Comparison of ENCODE assay signal across 7 cellular contexts in genomic region chrX:23317799-23318724, GRCh38. TPM values are rescaled to one million over a fixed set of nuclear protein-coding genes. Genes with fewer than 3 reads are reported as not detected.
DNase-seq lines count a peak whose midpoint lies in the region; ATAC-seq and TF ChIP-seq lines count a peak whose summit lies in the region.

No MANE protein-coding gene starts in this region.

- no peak overlapping the region for H2BK5ac ChIP-seq in IMR-90 (ENCODE audit: low read depth, low read length, poor library complexity, severe bottlenecking)

- no peak overlapping the region for H2AK5ac ChIP-seq in IMR-90 (ENCODE audit: low read depth, low read length)

- H2AFZ ChIP-seq in IMR-90 (replicated peaks; ENCODE audit: low read length, poor library complexity), result peak overlapping the region; percentile 43

- no peak overlapping the region for H2BK15ac ChIP-seq in IMR-90 (ENCODE audit: low read depth, low read length)

- no peaks in the 10 kb centered on the region for H3K9me1 ChIP-seq in IMR-90 (ENCODE audit: insufficient read depth, low read length)

- no peaks in the 10 kb centered on the region for H4K20me1 ChIP-seq in IMR-90 (ENCODE audit: insufficient read depth, low read length)

- H3K14ac ChIP-seq in IMR-90 (replicated peaks; ENCODE audit: low read depth, low read length), result no peak overlapping the region

- CTCF ChIA-PET in IMR-90 (lab: Yijun Ruan, JAX), result interaction anchor here (0.7 to 1.0 kb wide), 2 partner anchors 9 to 1333 kb away, joined by 3 to 4 read pairs; no protein-coding TSS in a partner anchor
- CTCF ChIA-PET in activated CD8-positive, alpha-beta T cell treated with anti-CD3 and anti-CD28 coated beads for 36 hours (lab: Charles Lee), result interaction anchor here (0.7 to 1.1 kb wide), 3 partner anchors 11 to 83 kb away, joined by 3 to 5 read pairs (median 4); no protein-coding TSS in a partner anchor

- H4K5ac ChIP-seq in IMR-90 (ENCODE audit: low read depth, low read length), result no peak overlapping the region

- TF ChIP-seq CTCF in GM12872 (IDR thresholded peaks at IDR 0.05; ENCODE audit: insufficient read depth, low read depth, low read length) (peak; percentile 92), IMR-90 (conservative IDR thresholded peaks at IDR 0.05; ENCODE audit: low read depth, low read length) (peak; percentile 52), heart right ventricle (IDR thresholded peaks at IDR 0.05) (peak; percentile 18 to 77 (median 51)), suprapubic skin (IDR thresholded peaks at IDR 0.05) (peak; percentile 15 to 64)
- peak; percentile 56 for TF ChIP-seq CTCF in activated CD8-positive, alpha-beta T cell treated with anti-CD3 and anti-CD28 coated beads for 36 hours (IDR thresholded peaks at IDR 0.05)

- no peak overlapping the region for H3K4me2 ChIP-seq in IMR-90 (ENCODE audit: low read depth, low read length)

- H4K8ac ChIP-seq in IMR-90 (ENCODE audit: low read depth in 2 of 2, low read length in 2 of 2), result no peak overlapping the region

- no peak overlapping the region for H3K4me3 Mint-ChIP-seq in activated CD8-positive, alpha-beta T cell treated with anti-CD3 and anti-CD28 coated beads for 36 hours

- H3K18ac ChIP-seq in IMR-90 (ENCODE audit: low read depth, low read length), result no peak overlapping the region

- H3K36me3 ChIP-seq in IMR-90 (ENCODE audit: control insufficient read depth, insufficient read depth, low read length), result no peaks in the 10 kb centered on the region
- H3K36me3 ChIP-seq in heart right ventricle, result no peaks in the 10 kb centered on the region
- H3K36me3 ChIP-seq in suprapubic skin, result no peaks in the 10 kb centered on the region

- H3K36me3 Mint-ChIP-seq in activated CD8-positive, alpha-beta T cell treated with anti-CD3 and anti-CD28 coated beads for 36 hours (ENCODE audit: low read depth), result no peaks in the 10 kb centered on the region

- H2AK9ac ChIP-seq in IMR-90 (replicated peaks; ENCODE audit: low read depth, low read length, poor library complexity), result no peak overlapping the region

- no TSS peak for BruUV-seq in IMR-90 (replicated peaks; lab: Mats Ljungman, UMichigan)

- no peak overlapping the region for H3K4ac ChIP-seq in IMR-90 (ENCODE audit: low read depth, low read length)

- no peaks in the 10 kb centered on the region for H3K27me3 Mint-ChIP-seq in activated CD8-positive, alpha-beta T cell treated with anti-CD3 and anti-CD28 coated beads for 36 hours

- no peaks in the 10 kb centered on the region for H3K79me1 ChIP-seq in IMR-90 (ENCODE audit: low read depth in 1 of 2, low read length in 2 of 2)

- H3K9me3 ChIP-seq in IMR-90 (ENCODE audit: control insufficient read depth, insufficient read depth, low read length) (no peaks in the 10 kb centered on the region), heart right ventricle (no peaks in the 10 kb centered on the region), suprapubic skin (no peaks in the 10 kb centered on the region)

- no peak for TF ChIP-seq EP300 in suprapubic skin (IDR thresholded peaks at IDR 0.05)

- H3K4me1 ChIP-seq in IMR-90 (ENCODE audit: control insufficient read depth, insufficient read depth, low read length) (no peaks in the 10 kb centered on the region), heart right ventricle (no peaks in the 10 kb centered on the region), suprapubic skin (no peaks in the 10 kb centered on the region)

- no peak for DNase-seq in IMR-90
- DNase-seq in activated CD8-positive, alpha-beta T cell treated with anti-CD3 and anti-CD28 coated beads for 36 hours, result peak; percentile 50
- no peak for DNase-seq in heart right ventricle
- DNase-seq in suprapubic skin (ENCODE audit: low spot score in 2 of 2), result no peak

- H2BK20ac ChIP-seq in IMR-90 (ENCODE audit: low read depth, low read length), result no peak overlapping the region

- no peak overlapping the region for H3K27ac Mint-ChIP-seq in activated CD8-positive, alpha-beta T cell treated with anti-CD3 and anti-CD28 coated beads for 36 hours

- intact Hi-C loops in IMR-90 (cut with micrococcal nuclease) (loop anchor here (1.0 to 5.0 kb wide), 2 partner anchors 571 to 1182 kb away; no protein-coding TSS in a partner anchor), heart right ventricle (cut with DNase I) (loop anchor here in 1 of 10 donors (10.0 kb wide), 1 partner anchor 303 kb away; no protein-coding TSS in a partner anchor)
- intact Hi-C loops in activated CD8-positive, alpha-beta T cell treated with anti-CD3 and anti-CD28 coated beads for 36 hours (cut with micrococcal nuclease), result no loop called here

- POLR2A ChIA-PET in IMR-90 (lab: Charles Lee; ENCODE audit: unreplicated experiment), result no interaction called here
- POLR2A ChIA-PET in activated CD8-positive, alpha-beta T cell treated with anti-CD3 and anti-CD28 coated beads for 36 hours (lab: Charles Lee), result no interaction called here

- no peak overlapping the region for H4K91ac ChIP-seq in IMR-90 (ENCODE audit: insufficient read depth, low read depth, low read length)

- no peak overlapping the region for H3K23ac ChIP-seq in IMR-90 (ENCODE audit: low read depth, low read length)

- dilution Hi-C loops in IMR-90 (cut with HindIII; ENCODE audit: low sequenced_read_pairs, unreplicated experiment), result no loop called here

- TF ChIP-seq POLR2A in IMR-90 (IDR thresholded peaks at IDR 0.05; ENCODE audit: low read depth, low read length) (no peak), suprapubic skin (IDR thresholded peaks at IDR 0.05) (no peak)

- H3K9ac ChIP-seq in IMR-90 (ENCODE audit: low read depth, low read length), result no peak overlapping the region

- no CpG with 5 or more reads among the region's 11 CpGs for WGBS in IMR-90 (ENCODE audit: extremely low coverage in 2 of 2, insufficient read length in 1 of 2), 2 experiments
- 49 to 50% methylated on average over 11 of the region's 11 CpGs for WGBS in heart right ventricle, 2 donors
- 56% methylated on average over 11 of the region's 11 CpGs for WGBS in suprapubic skin

- in situ Hi-C loops in IMR-90 (cut with MboI; ENCODE audit: low sequenced_read_pairs), result no loop called here

- peak; percentile 70 for ATAC-seq in GM21528 (IDR thresholded peaks at IDR 0.05; ENCODE audit: low FRiP score, unreplicated experiment)
- peak; percentile 80 for ATAC-seq in IMR-90 (ENCODE audit: low read depth)
- ATAC-seq in activated CD8-positive, alpha-beta T cell treated with anti-CD3 and anti-CD28 coated beads for 36 hours, result peak; percentile 75
- peak in 5 of 8 donors; percentile 47 to 75 (median 59) for ATAC-seq in heart right ventricle
- no peak for ATAC-seq in GM18858 (IDR thresholded peaks at IDR 0.05; ENCODE audit: unreplicated experiment)

- H3K9me3 Mint-ChIP-seq in activated CD8-positive, alpha-beta T cell treated with anti-CD3 and anti-CD28 coated beads for 36 hours, result no peaks in the 10 kb centered on the region

- H2BK120ac ChIP-seq in IMR-90 (ENCODE audit: low read depth, low read length), result no peak overlapping the region

- no peak overlapping the region for H3K56ac ChIP-seq in IMR-90 (ENCODE audit: extremely low read depth, insufficient read depth, low read length)

- no peaks in the 10 kb centered on the region for H3K4me1 Mint-ChIP-seq in activated CD8-positive, alpha-beta T cell treated with anti-CD3 and anti-CD28 coated beads for 36 hours (ENCODE audit: low read depth)

- H3K27me3 ChIP-seq in IMR-90 (ENCODE audit: control insufficient read depth, insufficient read depth, low read length) (no peaks in the 10 kb centered on the region), heart right ventricle (peaks cover 0 to 5% (median 0%) of the 10 kb centered on the region in 7 donors), suprapubic skin (no peaks in the 10 kb centered on the region)

- H3K4me3 ChIP-seq in IMR-90 (ENCODE audit: insufficient read depth, low read depth, low read length), result no peak overlapping the region
- no peak overlapping the region for H3K4me3 ChIP-seq in heart right ventricle
- H3K4me3 ChIP-seq in suprapubic skin, result no peak overlapping the region

- TF ChIP-seq RAD21 in IMR-90 (IDR thresholded peaks at IDR 0.05; ENCODE audit: low read length), result peak; percentile 56

- H3K27ac ChIP-seq in IMR-90 (ENCODE audit: insufficient read depth, low read length), result no peak overlapping the region
- no peak overlapping the region for H3K27ac ChIP-seq in heart right ventricle
- no peak overlapping the region for H3K27ac ChIP-seq in suprapubic skin

TF ChIP-seq in IMR-90, 13 proteins besides CTCF, POLR2A, EP300 and RAD21:
- TF ChIP-seq RFX5 (IDR thresholded peaks at IDR 0.05; ENCODE audit: low read depth, low read length) (no peak), MXI1 (IDR thresholded peaks at IDR 0.05; ENCODE audit: borderline replicate concordance, low read depth, low read length) (no peak), CHD1 (IDR thresholded peaks at IDR 0.05; ENCODE audit: low read depth, low read length) (no peak), SMC3 (IDR thresholded peaks at IDR 0.05; ENCODE audit: low read depth, low read length) (peak; percentile 30; the same call in 1 of the 2 replicates), MAZ (IDR thresholded peaks at IDR 0.05; ENCODE audit: borderline replicate concordance, low read depth, low read length) (no peak), NFE2L2 (IDR thresholded peaks at IDR 0.05; ENCODE audit: low read depth, low read length) (no peak), RCOR1 (IDR thresholded peaks at IDR 0.05; ENCODE audit: insufficient replicate concordance, low read length) (no peak), CEBPB (IDR thresholded peaks at IDR 0.05; ENCODE audit: low read depth, low read length) (no peak), FOS (IDR thresholded peaks at IDR 0.05; ENCODE audit: low read depth, low read length) (no peak)

RNA-seq across cellular contexts. Expression of gene PTCHD1, which starts 16.6 kb away (rescaled TPM):
- not detected in 2 replicates for total RNA-seq in IMR-90 (2012; rRNA removed)
- not detected in 2 replicates for polyA plus RNA-seq in IMR-90 (2012; rRNA removed)
- not detected in 2 replicates for polyA plus RNA-seq in IMR-90 (2012; cell fraction: cytosol; rRNA removed)
- polyA plus RNA-seq in IMR-90 (2012; cell fraction: nucleus; rRNA removed; ENCODE audit: low replicate concordance), result not detected in 2 replicates
- total RNA-seq in activated CD8-positive, alpha-beta T cell treated with anti-CD3 and anti-CD28 coated beads for 36 hours, result not detected
- under 1 TPM in 8 of 10 donors, not detected in 2; 0.02 to 0.28 (median 0.04) TPM for total RNA-seq in heart right ventricle
- under 1 TPM; under 0.01 to 0.01 TPM for polyA plus RNA-seq in heart right ventricle
- total RNA-seq in suprapubic skin, result under 1 TPM in 3 of 4 donors, not detected in 1; 0.13 to 0.32 (median 0.26) TPM

Comparison
In these comparisons a context has a peak if more than half of its experiments do, and no peak if none do; other contexts are left out.
1. CTCF ChIP-seq: peak in every context shown above with its lines; median percentile 92 in GM12872; 56 in activated CD8-positive, alpha-beta T cell treated with anti-CD3 and anti-CD28 coated beads for 36 hours; 52 in IMR-90; 51 in heart right ventricle; 40 in suprapubic skin.